Comparison of ENCODE assay signal across 22 cellular contexts in genomic region chr12:88202500-88202899, GRCh38.
"Had no signal": no experiment of that assay in that cellular context is flagged by ENCODE, and none has a peak within 500 bp of the region (broad histone marks: within the 10 kb centered on the region; RNA-seq: fewer than 3 reads in every experiment).

No MANE protein-coding gene starts in this region.

- H3K27ac ChIP-seq: colonic mucosa, neutrophil, sigmoid colon, spleen, thoracic aorta, upper lobe of right lung had no signal

- H3K36me3 ChIP-seq: colonic mucosa, neutrophil, sigmoid colon, thoracic aorta, upper lobe of right lung had no signal

- ATAC-seq: activated CD8-positive, alpha-beta T cell treated with anti-CD3 and anti-CD28 coated beads for 36 hours; activated T-helper 17 cell treated with anti-CD3 and anti-CD28 coated beads, Interleukin-2, amount 50 U/mL, for 72 hours; left lobe of liver; natural killer cell treated with Interleukin-12 subunit alpha and Interleukin-12 subunit beta and Interleukin-15 and Interleukin-18, amount 100 ng/mL, for 72 hours; stimulated activated memory B cell treated with anti-CD40 and anti-IgM and Interleukin-4, amounts not matched to agents 10 μg/mL and 1 μg/mL and 100 μg/mL, for 72 hours; upper lobe of right lung had no signal

- H3K4me3 ChIP-seq: colonic mucosa, lung, sigmoid colon, spleen, thoracic aorta, upper lobe of right lung had no signal

- H3K9me3 ChIP-seq: colonic mucosa, neutrophil, thoracic aorta, upper lobe of right lung had no signal

- H3K4me1 ChIP-seq: colonic mucosa, sigmoid colon, spleen had no signal

- H3K27me3 ChIP-seq: colonic mucosa, neutrophil, sigmoid colon, spleen, upper lobe of right lung had no signal

- DNase-seq: activated CD4-positive, alpha-beta T cell treated with anti-CD3 and anti-CD28 coated beads, Interleukin-2, amount 10 ng/mL, durations not matched to agents 24 days and 14 days; activated CD8-positive, alpha-beta T cell treated with anti-CD3 and anti-CD28 coated beads for 36 hours; activated naive CD4-positive, alpha-beta T cell; activated naive CD8-positive, alpha-beta T cell treated with anti-CD3 and anti-CD28 coated beads, Interleukin-2, amount 10 ng/mL, durations not matched to agents 7 days and 5 days; activated T-cell treated with anti-CD3 and anti-CD28 coated beads, Interleukin-2, amount 50 U/mL, for 1 hour; amygdala; caudate nucleus; colonic mucosa; erythroblast; kidney; sigmoid colon; spleen; stimulated activated CD4-positive, alpha-beta T cell treated with anti-CD3 and anti-CD28 coated beads, Interleukin-4, amount 100 ng/mL, for 4 hours; T1000; upper lobe of right lung had no signal
